22 cellular contexts compared by ENCODE assay signal in genomic region chr3:60314064-60314463, GRCh38.
DNase-seq lines count a peak whose midpoint lies in the region; ATAC-seq, FAIRE-seq and TF ChIP-seq lines count a peak whose summit lies in the region.
"Had no signal": no experiment of that assay in that cellular context is flagged by ENCODE, and none has a peak within 500 bp of the region (broad histone marks: within the 10 kb centered on the region; RNA-seq: fewer than 3 reads in every experiment).

No MANE protein-coding gene starts in this region.

- H4K20me1 ChIP-seq in astrocyte (ENCODE audit: insufficient read depth, low read length) (no peaks in the 10 kb centered on the region), smooth muscle cell (ENCODE audit: low read depth) (no peaks in the 10 kb centered on the region)

- no peaks in the 10 kb centered on the region for H3K9me3 Mint-ChIP-seq in activated CD4-positive, alpha-beta T cell treated with anti-CD3 and anti-CD28 coated beads for 36 hours (ENCODE audit: low read depth)
- no peaks in the 10 kb centered on the region for H3K9me3 Mint-ChIP-seq in astrocyte (ENCODE audit: unreplicated experiment)
- H3K9me3 Mint-ChIP-seq in naive thymus-derived CD8-positive, alpha-beta T cell, result peaks cover 0 to 2% (median 0%) of the 10 kb centered on the region in 9 donors

- FAIRE-seq in astrocyte (lab: Jason Lieb, UNC), result no peak
- FAIRE-seq: GM19239 had no signal

- H3K79me2 ChIP-seq in astrocyte (ENCODE audit: insufficient read depth, low read length), result no peaks in the 10 kb centered on the region
- H3K79me2 ChIP-seq in smooth muscle cell (ENCODE audit: low read depth), result no peaks in the 10 kb centered on the region

- no peak overlapping the region for H3K9ac ChIP-seq in astrocyte (ENCODE audit: low read length)
- H3K9ac ChIP-seq in smooth muscle cell (ENCODE audit: low read depth), result no peak overlapping the region
- H3K9ac ChIP-seq: GM23248 had no signal

- TF ChIP-seq CTCF in astrocyte (IDR thresholded peaks at IDR 0.05; ENCODE audit: insufficient read depth, low read depth, low read length) (no peak), smooth muscle cell (IDR thresholded peaks at IDR 0.05; ENCODE audit: borderline replicate concordance, insufficient read depth, poor library complexity, severe bottlenecking) (no peak)

- H3K27me3 Mint-ChIP-seq in activated CD4-positive, alpha-beta T cell treated with anti-CD3 and anti-CD28 coated beads for 36 hours, result no peaks in the 10 kb centered on the region
- H3K27me3 Mint-ChIP-seq in astrocyte (ENCODE audit: low read depth, unreplicated experiment), result no peaks in the 10 kb centered on the region
- H3K27me3 Mint-ChIP-seq in naive thymus-derived CD8-positive, alpha-beta T cell, result no peaks in the 10 kb centered on the region

- POLR2A ChIA-PET in activated CD4-positive, alpha-beta T cell treated with anti-CD3 and anti-CD28 coated beads for 36 hours (lab: Charles Lee), result no interaction called here
- POLR2A ChIA-PET in naive thymus-derived CD8-positive, alpha-beta T cell (lab: Charles Lee), result no interaction called here

- WGBS in smooth muscle cell (ENCODE audit: low lambda C conversion rate), result 37% methylated on average over 4 of the region's 4 CpGs

- H3K27me3 ChIP-seq in astrocyte (ENCODE audit: insufficient read depth, low read length) (no peaks in the 10 kb centered on the region), smooth muscle cell (ENCODE audit: low read depth) (no peaks in the 10 kb centered on the region)

- H3K27ac ChIP-seq in astrocyte (ENCODE audit: low read depth, low read length) (no peak overlapping the region), smooth muscle cell (ENCODE audit: low read depth) (peak overlapping the region; percentile 58)
- H3K27ac ChIP-seq: GM23248, PC-9, RWPE1 had no signal

- H3K4me3 ChIP-seq in astrocyte (ENCODE audit: insufficient read depth, low read depth, low read length), result no peak overlapping the region
- no peak overlapping the region for H3K4me3 ChIP-seq in smooth muscle cell
- H3K4me3 ChIP-seq: GM23248, PC-9 had no signal

- no peak overlapping the region for H3K27ac Mint-ChIP-seq in activated CD4-positive, alpha-beta T cell treated with anti-CD3 and anti-CD28 coated beads for 36 hours
- no peak overlapping the region for H3K27ac Mint-ChIP-seq in astrocyte (ENCODE audit: unreplicated experiment)
- H3K27ac Mint-ChIP-seq in naive thymus-derived CD8-positive, alpha-beta T cell, result peak overlapping the region in 3 of 10 donors; percentile 27 to 74 (median 38)
- H3K27ac Mint-ChIP-seq: CD14-positive monocyte had no signal

- ATAC-seq in activated CD4-positive, alpha-beta T cell treated with anti-CD3 and anti-CD28 coated beads for 36 hours, result peak; percentile 26
- ATAC-seq in left lobe of liver (peak; percentile 58), HG02840 (IDR thresholded peaks at IDR 0.05; ENCODE audit: low FRiP score, unreplicated experiment) (no peak), GM18517 (IDR thresholded peaks at IDR 0.05; ENCODE audit: unreplicated experiment) (no peak)
- no peak for ATAC-seq in naive thymus-derived CD8-positive, alpha-beta T cell

- H3K4me3 Mint-ChIP-seq in activated CD4-positive, alpha-beta T cell treated with anti-CD3 and anti-CD28 coated beads for 36 hours, result no peak overlapping the region
- no peak overlapping the region for H3K4me3 Mint-ChIP-seq in astrocyte (ENCODE audit: unreplicated experiment)
- no peak overlapping the region for H3K4me3 Mint-ChIP-seq in naive thymus-derived CD8-positive, alpha-beta T cell
- H3K4me3 Mint-ChIP-seq: CD14-positive monocyte had no signal

- CTCF ChIA-PET in activated CD4-positive, alpha-beta T cell treated with anti-CD3 and anti-CD28 coated beads for 36 hours (lab: Charles Lee), result no interaction called here

- H3K4me1 ChIP-seq in astrocyte (ENCODE audit: insufficient read depth, low read length) (no peaks in the 10 kb centered on the region), smooth muscle cell (ENCODE audit: low read depth) (no peaks in the 10 kb centered on the region)

- H3K4me2 ChIP-seq in astrocyte (ENCODE audit: low read length) (no peak overlapping the region), smooth muscle cell (peak overlapping the region; percentile 56)
- H3K4me2 ChIP-seq: PC-9 had no signal

- no peak for DNase-seq in activated CD4-positive, alpha-beta T cell treated with anti-CD3 and anti-CD28 coated beads for 36 hours
- DNase-seq in activated CD4-positive, alpha-beta T cell treated with anti-CD3 and anti-CD28 coated beads for 4 hours, result no peak
- peak; percentile 33 for DNase-seq in astrocyte (ENCODE audit: low read depth)
- DNase-seq in left lobe of liver (ENCODE audit: low spot score), result no peak
- no peak for DNase-seq in smooth muscle cell (lab: John Stamatoyannopoulos, UW; ENCODE audit: unreplicated experiment)
- DNase-seq in naive thymus-derived CD8-positive, alpha-beta T cell, result no peak
- DNase-seq: 8988T, COR-L47, GDM1, GM23248, HCEC 1CT, KG1, NCI-H187, NCI-H2107, NCI-H510A treated with DMSO at 0.1 percent for 48 hours, SIG-M5 had no signal

- intact Hi-C loops in activated CD4-positive, alpha-beta T cell treated with anti-CD3 and anti-CD28 coated beads for 36 hours (cut with DNase I, micrococcal nuclease), result no loop called here

- H3K36me3 ChIP-seq in astrocyte (ENCODE audit: insufficient read depth, low read length) (no peaks in the 10 kb centered on the region), smooth muscle cell (ENCODE audit: low read depth) (no peaks in the 10 kb centered on the region)

- H2AFZ ChIP-seq in astrocyte (ENCODE audit: low read depth, low read length), result no peak overlapping the region
- H2AFZ ChIP-seq in smooth muscle cell (ENCODE audit: low read depth), result no peak overlapping the region
- H2AFZ ChIP-seq: GM23248, PC-9 had no signal

- H3K36me3 Mint-ChIP-seq in activated CD4-positive, alpha-beta T cell treated with anti-CD3 and anti-CD28 coated beads for 36 hours (ENCODE audit: low read depth), result no peaks in the 10 kb centered on the region
- H3K36me3 Mint-ChIP-seq in astrocyte (ENCODE audit: low read depth, unreplicated experiment), result no peaks in the 10 kb centered on the region
- peaks cover 0 to 9% (median 8%) of the 10 kb centered on the region in 3 donors for H3K36me3 Mint-ChIP-seq in naive thymus-derived CD8-positive, alpha-beta T cell
- H3K36me3 Mint-ChIP-seq: CD14-positive monocyte had no signal

- H3K4me1 Mint-ChIP-seq in activated CD4-positive, alpha-beta T cell treated with anti-CD3 and anti-CD28 coated beads for 36 hours, result peaks cover 15% of the 10 kb centered on the region
- no peaks in the 10 kb centered on the region for H3K4me1 Mint-ChIP-seq in astrocyte (ENCODE audit: low read depth, unreplicated experiment)
- H3K4me1 Mint-ChIP-seq in naive thymus-derived CD8-positive, alpha-beta T cell, result peaks cover 4 to 14% (median 8%) of the 10 kb centered on the region in 4 donors

- no peaks in the 10 kb centered on the region for H3F3A ChIP-seq in smooth muscle cell (ENCODE audit: low read depth)

- H3K9me3 ChIP-seq in astrocyte (ENCODE audit: insufficient read depth, low read depth, low read length) (no peaks in the 10 kb centered on the region), smooth muscle cell (replicated peaks; ENCODE audit: low read depth) (no peaks in the 10 kb centered on the region)

Comparison
In these comparisons a context has a peak if more than half of its experiments do, and no peak if none do; other contexts are left out.
1. ATAC-seq: peak in activated CD4-positive, alpha-beta T cell treated with anti-CD3 and anti-CD28 coated beads for 36 hours (single experiment) and left lobe of liver (single experiment); none in HG02840 (single experiment), naive thymus-derived CD8-positive, alpha-beta T cell (0 of 2) and GM18517 (single experiment).